ENCODE assay signal across 16 cellular contexts in genomic region chr5:1292846-1293415, GRCh38.
DNase-seq lines count a peak whose midpoint lies in the region; ATAC-seq and TF ChIP-seq lines count a peak whose summit lies in the region.
"Had no signal": no experiment of that assay in that cellular context is flagged by ENCODE, and none has a peak within 500 bp of the region (broad histone marks: within the 10 kb centered on the region; RNA-seq: fewer than 3 reads in every experiment).

No MANE protein-coding gene starts in this region.

- H3K4me1 ChIP-seq in OCI-LY1 (ENCODE audit: insufficient read depth, low read length, severe bottlenecking) = peaks cover 58% of the 10 kb centered on the region

- peak overlapping the region; percentile 69 for H3K4me3 ChIP-seq in OCI-LY1 (ENCODE audit: low read depth, low read length, poor library complexity, severe bottlenecking)

- ATAC-seq in HG03095 (IDR thresholded peaks at IDR 0.05; ENCODE audit: unreplicated experiment) (no peak), GM18870 (IDR thresholded peaks at IDR 0.05; ENCODE audit: unreplicated experiment) (no peak), HG03342 (IDR thresholded peaks at IDR 0.05; ENCODE audit: unreplicated experiment) (no peak)
- ATAC-seq: effector memory CD8-positive, alpha-beta T cell had no signal

- peaks cover 2% of the 10 kb centered on the region; the same call in 1 of the 2 replicates for H3K79me2 ChIP-seq in OCI-LY1 (ENCODE audit: insufficient read depth, low read length)

- H3K9me3 ChIP-seq in OCI-LY1 (ENCODE audit: low read length) = no peaks in the 10 kb centered on the region

- peak overlapping the region; percentile 83 for H3K27ac ChIP-seq in OCI-LY1 (ENCODE audit: low read depth, low read length, poor library complexity, severe bottlenecking)
- H3K27ac ChIP-seq: 22Rv1 had no signal

- no peak for TF ChIP-seq CTCF in OCI-LY1 (IDR thresholded peaks at IDR 0.05; ENCODE audit: low read length)

- H2AFZ ChIP-seq in OCI-LY1 (ENCODE audit: low read length) = no peak overlapping the region

- peak overlapping the region; percentile 26; the same call in 1 of the 2 replicates for H3K9ac ChIP-seq in OCI-LY1 (ENCODE audit: low read length)

- peaks cover 26% of the 10 kb centered on the region for H3K36me3 ChIP-seq in OCI-LY1 (ENCODE audit: insufficient read depth, low read length)

- H3F3A ChIP-seq in OCI-LY1 (ENCODE audit: insufficient read depth, low read length) = no peaks in the 10 kb centered on the region

- H3K4me2 ChIP-seq in OCI-LY1 (ENCODE audit: low read length) = peak overlapping the region; percentile 81

- DNase-seq in DMS53 (lab: John Stamatoyannopoulos, UW) (peak; percentile 55), DMS53 treated with DMSO at 0.1 percent for 48 hours (lab: John Stamatoyannopoulos, UW; ENCODE audit: unreplicated experiment) (no peak), 8988T (peak; percentile 15), ecto neural progenitor cell (ENCODE audit: low spot score) (peak; percentile 37)
- DNase-seq: activated CD4-positive, alpha-beta memory T cell treated with anti-CD3 and anti-CD28 coated beads for 36 hours; activated gamma-delta T cell treated with Interleukin-2 at 50 U/mL for 16 hours; C1 segment of cervical spinal cord; effector memory CD8-positive, alpha-beta T cell; midbrain; NCI-H1105; NCI-H510A had no signal

- no peaks in the 10 kb centered on the region for H3K27me3 ChIP-seq in OCI-LY1 (ENCODE audit: insufficient read depth, low read length)

- no peaks in the 10 kb centered on the region for H3K9me2 ChIP-seq in OCI-LY1 (ENCODE audit: low read depth, low read length)

- H4K20me1 ChIP-seq in OCI-LY1 (ENCODE audit: insufficient read depth, low read length) = no peaks in the 10 kb centered on the region
